8 cellular contexts compared by ENCODE assay signal in genomic region chr2:27889774-27890145, GRCh38.
A peak's percentile ranks its signal among the peaks of the same experiment; 100 is the strongest.
DNase-seq lines count a peak whose midpoint lies in the region; ATAC-seq and TF ChIP-seq lines count a peak whose summit lies in the region.

No MANE protein-coding gene starts in this region.

- H4K20me1 ChIP-seq in BLaER1 treated with 17β-estradiol and CSF1 and Interleukin-3, amounts not matched to agents 10 nM and 100 nM = no peaks in the 10 kb centered on the region

- peaks cover 2% of the 10 kb centered on the region for H3K27me3 Mint-ChIP-seq in activated naive CD8-positive, alpha-beta T cell treated with anti-CD3 and anti-CD28 coated beads, Interleukin-2, amount 50 U/mL, for 24 hours
- no peaks in the 10 kb centered on the region for H3K27me3 Mint-ChIP-seq in stimulated activated naive CD8-positive, alpha-beta T cell treated with anti-CD3 and anti-CD28 coated beads, Interleukin-15, amount 100 ng/mL, for 72 hours

- no peak for TF ChIP-seq CTCF in GM13976 (IDR thresholded peaks at IDR 0.05; ENCODE audit: borderline replicate concordance, control extremely low read depth, extremely low read depth, insufficient read depth, missing control alignments)

- in situ Hi-C loops in GM13976 (cut with MboI; ENCODE audit: low sequenced_read_pairs, unreplicated experiment) = no loop called here

- no peaks in the 10 kb centered on the region for H3K9me3 Mint-ChIP-seq in activated naive CD8-positive, alpha-beta T cell treated with anti-CD3 and anti-CD28 coated beads, Interleukin-2, amount 50 U/mL, for 24 hours
- H3K9me3 Mint-ChIP-seq in stimulated activated naive CD8-positive, alpha-beta T cell treated with anti-CD3 and anti-CD28 coated beads, Interleukin-15, amount 100 ng/mL, for 72 hours = no peaks in the 10 kb centered on the region

- H3K4me2 ChIP-seq in BLaER1 treated with 17β-estradiol and CSF1 and Interleukin-3, amounts not matched to agents 10 nM and 100 nM = peak overlapping the region; percentile 86 to 97 (median 90)

- H3K4me1 ChIP-seq in BLaER1 treated with 17β-estradiol and CSF1 and Interleukin-3, amounts not matched to agents 10 nM and 100 nM = peaks cover 32 to 78% (median 57%) of the 10 kb centered on the region in 10 experiments

- ATAC-seq in HG03045 (IDR thresholded peaks at IDR 0.05; ENCODE audit: unreplicated experiment) (peak; percentile 9), GM18868 (IDR thresholded peaks at IDR 0.05; ENCODE audit: unreplicated experiment) (no peak)
- ATAC-seq in activated naive CD8-positive, alpha-beta T cell treated with anti-CD3 and anti-CD28 coated beads, Interleukin-2, amount 50 U/mL, for 24 hours = no peak
- no peak for ATAC-seq in stimulated activated naive CD8-positive, alpha-beta T cell treated with anti-CD3 and anti-CD28 coated beads, Interleukin-15, amount 100 ng/mL, for 72 hours

- peak overlapping the region; percentile 87 to 97 (median 94) for H3K27ac ChIP-seq in BLaER1 treated with 17β-estradiol and CSF1 and Interleukin-3, amounts not matched to agents 10 nM and 100 nM

- no peaks in the 10 kb centered on the region for H3K9me3 ChIP-seq in BLaER1 treated with 17β-estradiol and CSF1 and Interleukin-3, amounts not matched to agents 10 nM and 100 nM (replicated peaks in 1 of 11)
- no peaks in the 10 kb centered on the region for H3K9me3 ChIP-seq in iPS-18c (ENCODE audit: control insufficient read depth, insufficient read depth, low read length)

- peaks cover 12% of the 10 kb centered on the region for H3K36me3 Mint-ChIP-seq in activated naive CD8-positive, alpha-beta T cell treated with anti-CD3 and anti-CD28 coated beads, Interleukin-2, amount 50 U/mL, for 24 hours (ENCODE audit: low read depth)

- H3K4me3 ChIP-seq in BLaER1 treated with 17β-estradiol and CSF1 and Interleukin-3, amounts not matched to agents 10 nM and 100 nM = peak overlapping the region; percentile 69 to 85 (median 76)
- peak overlapping the region; percentile 83 for H3K4me3 ChIP-seq in iPS-18c (ENCODE audit: insufficient read depth, low read depth, low read length)

- peak overlapping the region; percentile 77 to 96 (median 91) for H3K9ac ChIP-seq in BLaER1 treated with 17β-estradiol and CSF1 and Interleukin-3, amounts not matched to agents 10 nM and 100 nM

- peak overlapping the region; percentile 92 for H3K4me3 Mint-ChIP-seq in activated naive CD8-positive, alpha-beta T cell treated with anti-CD3 and anti-CD28 coated beads, Interleukin-2, amount 50 U/mL, for 24 hours
- peak overlapping the region; percentile 89 to 96 for H3K4me3 Mint-ChIP-seq in stimulated activated naive CD8-positive, alpha-beta T cell treated with anti-CD3 and anti-CD28 coated beads, Interleukin-15, amount 100 ng/mL, for 72 hours

- peaks cover 0 to 8% (median 6%) of the 10 kb centered on the region in 11 experiments; a peak in 13 of 22 replicates for H3K36me3 ChIP-seq in BLaER1 treated with 17β-estradiol and CSF1 and Interleukin-3, amounts not matched to agents 10 nM and 100 nM

- peak; percentile 8 for DNase-seq in activated naive CD8-positive, alpha-beta T cell treated with anti-CD3 and anti-CD28 coated beads, Interleukin-2, amount 50 U/mL, for 24 hours
- no peak for DNase-seq in stimulated activated naive CD8-positive, alpha-beta T cell treated with anti-CD3 and anti-CD28 coated beads, Interleukin-15, amount 100 ng/mL, for 72 hours
- no peak for DNase-seq in GM13976 (ENCODE audit: low spot score)
- no peak for DNase-seq in NCI-H2171 treated with DMSO at 0.1 percent for 48 hours (lab: John Stamatoyannopoulos, UW)

- no peaks in the 10 kb centered on the region for H3K27me3 ChIP-seq in BLaER1 treated with 17β-estradiol and CSF1 and Interleukin-3, amounts not matched to agents 10 nM and 100 nM

- peak overlapping the region; percentile 100 for H3K27ac Mint-ChIP-seq in activated naive CD8-positive, alpha-beta T cell treated with anti-CD3 and anti-CD28 coated beads, Interleukin-2, amount 50 U/mL, for 24 hours
- H3K27ac Mint-ChIP-seq in stimulated activated naive CD8-positive, alpha-beta T cell treated with anti-CD3 and anti-CD28 coated beads, Interleukin-15, amount 100 ng/mL, for 72 hours = peak overlapping the region; percentile 99 to 100

- H3K4me1 Mint-ChIP-seq in activated naive CD8-positive, alpha-beta T cell treated with anti-CD3 and anti-CD28 coated beads, Interleukin-2, amount 50 U/mL, for 24 hours = peaks cover 55% of the 10 kb centered on the region
- H3K4me1 Mint-ChIP-seq in stimulated activated naive CD8-positive, alpha-beta T cell treated with anti-CD3 and anti-CD28 coated beads, Interleukin-15, amount 100 ng/mL, for 72 hours = peaks cover 59% of the 10 kb centered on the region
